ENCODE assay signal across 30 cellular contexts in the genomic region with DNA sequence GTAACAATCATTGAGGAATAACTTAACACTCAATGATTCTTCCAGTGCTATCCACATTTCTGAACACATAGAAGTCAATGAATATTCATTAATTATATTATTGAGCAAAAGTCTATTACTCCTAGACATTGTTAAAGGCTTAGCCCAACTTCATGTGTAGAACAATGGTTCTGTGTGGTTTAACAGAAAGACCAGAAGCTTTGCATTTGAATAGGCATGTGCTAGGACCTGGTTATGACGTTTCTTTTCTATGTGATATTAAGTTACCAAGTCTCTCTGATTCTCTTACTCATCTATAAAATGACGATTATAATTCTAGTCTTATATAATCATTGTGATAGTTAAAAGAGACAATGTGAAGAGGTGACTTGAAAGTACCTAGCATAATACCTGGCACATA. TPM values are rescaled to one million over a fixed set of nuclear protein-coding genes. Genes with fewer than 3 reads are reported as not detected.
"Had no signal": no experiment of that assay in that cellular context is flagged by ENCODE, and none has a peak within 500 bp of the region (broad histone marks: within the 10 kb centered on the region; RNA-seq: fewer than 3 reads in every experiment).

No MANE protein-coding gene starts in this region.

- H3K36me3 Mint-ChIP-seq: mesothelial cell of epicardium had no signal

- H3K27me3 ChIP-seq: colonic mucosa, esophagus squamous epithelium, gastrocnemius medialis, heart right ventricle, left lung had no signal

- H3K27ac Mint-ChIP-seq: dendritic cell treated with granulocyte-macrophage colony-stimulating factor and Interleukin-4, amounts not matched to agents 40 ng/mL and 50 ng/mL, for 4 days; effector memory CD8-positive, alpha-beta T cell; endodermal cell; mesothelial cell of epicardium had no signal

- H3K27me3 Mint-ChIP-seq: dendritic cell treated with granulocyte-macrophage colony-stimulating factor and Interleukin-4, amounts not matched to agents 40 ng/mL and 50 ng/mL, for 4 days had no signal

- H3K9me3 ChIP-seq: colonic mucosa, gastrocnemius medialis, mucosa of descending colon had no signal

- H3K4me3 Mint-ChIP-seq: dendritic cell treated with granulocyte-macrophage colony-stimulating factor and Interleukin-4, amounts not matched to agents 40 ng/mL and 50 ng/mL, for 4 days; effector memory CD8-positive, alpha-beta T cell; endodermal cell; mesothelial cell of epicardium had no signal

- H3K36me3 ChIP-seq: colonic mucosa, esophagus squamous epithelium, gastrocnemius medialis, heart right ventricle, left lung, lower lobe of right lung had no signal

- H3K4me1 ChIP-seq: colonic mucosa, esophagus squamous epithelium, gastrocnemius medialis, left lung, lower lobe of right lung had no signal

- DNase-seq: colonic mucosa; cortex of kidney; effector CD8-positive, alpha-beta T cell; effector memory CD8-positive, alpha-beta T cell; endodermal cell; erythroblast; esophagus squamous epithelium; foreskin fibroblast; foreskin melanocyte; gastrocnemius medialis; glutamatergic neuron; head of caudate nucleus; heart right ventricle; hippocampal formation; left cardiac atrium; left lung; left ventricle myocardium superior; lower lobe of right lung; mesenchymal stem cell; mucosa of descending colon had no signal

- ATAC-seq: effector memory CD8-positive, alpha-beta T cell; esophagus mucosa; gastrocnemius medialis; heart right ventricle; left cardiac atrium; left lung; left ventricle myocardium superior; lower lobe of right lung; mucosa of descending colon had no signal

- H3K4me3 ChIP-seq: colonic mucosa, esophagus squamous epithelium, gastrocnemius medialis, heart right ventricle, left lung, lower lobe of right lung, mucosa of descending colon had no signal

- H3K9me3 Mint-ChIP-seq: effector memory CD8-positive, alpha-beta T cell had no signal

RNA-seq across cellular contexts. Expression of a gene that starts 5.2 kb away (rescaled TPM):
- total RNA-seq: colonic mucosa, dermis microvascular lymphatic vessel endothelial cell, esophagus mucosa, esophagus squamous epithelium, gastrocnemius medialis, glomerular endothelial cell, kidney epithelial cell, left lung, lower leg skin, lower lobe of right lung, lung microvascular endothelial cell, mesenteric fat pad, mesothelial cell of epicardium, mucosa of descending colon, myocyte had no signal
